8 cellular contexts compared by ENCODE assay signal in the genomic region with DNA sequence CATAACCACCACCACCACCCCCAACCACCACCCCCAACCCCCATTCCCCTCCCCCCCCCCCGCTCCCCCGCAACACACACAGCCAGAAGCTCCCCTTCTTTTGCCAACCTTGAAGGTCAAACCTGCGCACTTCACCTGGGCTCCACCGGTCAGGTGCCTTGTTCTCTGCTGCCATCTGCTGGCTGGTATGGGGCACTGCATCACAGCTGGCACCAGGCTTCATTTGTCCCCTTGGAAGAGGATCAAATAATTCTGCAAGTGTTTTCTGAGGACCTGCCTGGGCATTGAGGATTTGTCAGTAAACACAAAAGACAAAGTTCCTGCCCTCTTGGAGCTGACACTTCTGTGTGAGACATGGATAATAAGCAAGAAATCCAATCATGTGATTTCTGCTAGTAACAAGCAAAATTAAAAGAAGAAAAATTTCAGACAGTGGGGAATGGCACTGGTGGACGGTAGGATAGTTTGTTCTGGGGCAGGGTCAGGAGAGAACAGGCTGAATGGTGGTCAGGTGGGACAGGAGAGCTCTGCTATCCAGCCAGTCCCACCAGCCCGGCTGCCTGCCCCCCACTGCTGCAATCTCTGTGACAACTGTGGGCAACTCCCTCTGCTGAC. TPM values are rescaled to one million over a fixed set of nuclear protein-coding genes. Genes with fewer than 3 reads are reported as not detected.
DNase-seq lines count a peak whose midpoint lies in the region; ATAC-seq and TF ChIP-seq lines count a peak whose summit lies in the region.

No MANE protein-coding gene starts in this region.

- H3K9me3 Mint-ChIP-seq in HFFc6 = no peaks in the 10 kb centered on the region
- no peaks in the 10 kb centered on the region for H3K9me3 Mint-ChIP-seq in activated T-cell treated with anti-CD3 and anti-CD28 coated beads, Interleukin-2, amount 50 U/mL, for 4 hours

- no peaks in the 10 kb centered on the region for H3K79me2 ChIP-seq in OCI-LY1 (ENCODE audit: insufficient read depth, low read length)

- no peak overlapping the region for H3K27ac Mint-ChIP-seq in HFFc6

- 17 to 20% methylated on average over 5 to 6 of the region's 6 CpGs for WGBS in testis, 2 donors

- H4K20me1 ChIP-seq in OCI-LY1 (ENCODE audit: insufficient read depth, low read length) = no peaks in the 10 kb centered on the region

- H3K4me2 ChIP-seq in OCI-LY1 (ENCODE audit: low read length) = no peak overlapping the region

- H3K4me1 ChIP-seq in OCI-LY1 (ENCODE audit: insufficient read depth, low read length, severe bottlenecking) (no peaks in the 10 kb centered on the region), neutrophil (ENCODE audit: control insufficient read depth in 1 of 2, insufficient read depth in 1 of 2, low read depth in 1 of 2, low read length in 1 of 2) (peaks cover 12 to 14% of the 10 kb centered on the region in 2 experiments), testis (no peaks in the 10 kb centered on the region)

- H3K4me3 Mint-ChIP-seq in HFFc6 = no peak overlapping the region
- H3K4me3 Mint-ChIP-seq in activated T-cell treated with anti-CD3 and anti-CD28 coated beads, Interleukin-2, amount 50 U/mL, for 4 hours = no peak overlapping the region

- DNase-seq in C1 segment of cervical spinal cord (lab: John Stamatoyannopoulos, UW) = peak in 10 of 14 donors; percentile 3 to 53 (median 12)
- peak; percentile 2 for DNase-seq in HFFc6
- peak; percentile 63 for DNase-seq in activated T-cell treated with anti-CD3 and anti-CD28 coated beads, Interleukin-2, amount 50 U/mL, for 4 hours
- DNase-seq in fibroblast of pulmonary artery (ENCODE audit: low read depth) = peak; percentile 50
- peak; percentile 77 for DNase-seq in testis

- H3K9me2 ChIP-seq in OCI-LY1 (ENCODE audit: low read depth, low read length) = no peaks in the 10 kb centered on the region

- H2AFZ ChIP-seq in OCI-LY1 (ENCODE audit: low read length) = no peak overlapping the region

- H3K9me3 ChIP-seq in OCI-LY1 (ENCODE audit: low read length) (no peaks in the 10 kb centered on the region), neutrophil (no peaks in the 10 kb centered on the region), testis (no peaks in the 10 kb centered on the region)

- intact Hi-C loops in testis (cut with DNase I; ENCODE audit: low total_unique reads) = no loop called here

- H3F3A ChIP-seq in OCI-LY1 (ENCODE audit: insufficient read depth, low read length) = no peaks in the 10 kb centered on the region

- H3K4me3 ChIP-seq in OCI-LY1 (ENCODE audit: low read depth, low read length, poor library complexity, severe bottlenecking) (no peak overlapping the region), fibroblast of pulmonary artery (replicated peaks; ENCODE audit: low read depth, low read length) (no peak overlapping the region), neutrophil (ENCODE audit: low read depth in 1 of 2, low read length in 1 of 2) (no peak overlapping the region), testis (no peak overlapping the region)

- H3K27me3 ChIP-seq in OCI-LY1 (ENCODE audit: insufficient read depth, low read length) (no peaks in the 10 kb centered on the region; the same call in 1 of the 2 replicates), neutrophil (no peaks in the 10 kb centered on the region), testis (no peaks in the 10 kb centered on the region)

- H3K27ac ChIP-seq in OCI-LY1 (ENCODE audit: low read depth, low read length, poor library complexity, severe bottlenecking) = no peak overlapping the region
- no peak overlapping the region for H3K27ac ChIP-seq in neutrophil
- H3K27ac ChIP-seq in testis = no peak overlapping the region

- no peak overlapping the region for H3K9ac ChIP-seq in OCI-LY1 (ENCODE audit: low read length)

- no peaks in the 10 kb centered on the region for H3K36me3 Mint-ChIP-seq in HFFc6 (ENCODE audit: low read depth)
- H3K36me3 Mint-ChIP-seq in activated T-cell treated with anti-CD3 and anti-CD28 coated beads, Interleukin-2, amount 50 U/mL, for 4 hours (ENCODE audit: insufficient read depth) = no peaks in the 10 kb centered on the region

- H3K36me3 ChIP-seq in OCI-LY1 (ENCODE audit: insufficient read depth, low read length) = no peaks in the 10 kb centered on the region
- no peaks in the 10 kb centered on the region for H3K36me3 ChIP-seq in neutrophil
- H3K36me3 ChIP-seq in testis (ENCODE audit: low read depth, missing control alignments) = no peaks in the 10 kb centered on the region

- TF ChIP-seq CTCF in HFFc6 (IDR thresholded peaks at IDR 0.05) = peak; percentile 88
- peak; percentile 90 for TF ChIP-seq CTCF in OCI-LY1 (IDR thresholded peaks at IDR 0.05; ENCODE audit: low read length)
- TF ChIP-seq CTCF in fibroblast of pulmonary artery (IDR thresholded peaks at IDR 0.05; ENCODE audit: low read length, missing control alignments) = peak; percentile 97
- peak; percentile 96 for TF ChIP-seq CTCF in neutrophil (IDR thresholded peaks at IDR 0.05)
- peak; percentile 81 to 94 (median 93) for TF ChIP-seq CTCF in testis (IDR thresholded peaks at IDR 0.05)

- H3K4me1 Mint-ChIP-seq in HFFc6 (ENCODE audit: low read depth) = no peaks in the 10 kb centered on the region
- H3K4me1 Mint-ChIP-seq in activated T-cell treated with anti-CD3 and anti-CD28 coated beads, Interleukin-2, amount 50 U/mL, for 4 hours (ENCODE audit: low read depth) = no peaks in the 10 kb centered on the region

- H3K27me3 Mint-ChIP-seq in HFFc6 (ENCODE audit: insufficient read depth) = peaks cover 15% of the 10 kb centered on the region
- H3K27me3 Mint-ChIP-seq in activated T-cell treated with anti-CD3 and anti-CD28 coated beads, Interleukin-2, amount 50 U/mL, for 4 hours (ENCODE audit: low read depth) = peaks cover 37% of the 10 kb centered on the region

- TF ChIP-seq POLR2A in testis (IDR thresholded peaks at IDR 0.05) = no peak

- peak; percentile 77 to 84 for ATAC-seq in activated T-cell treated with anti-CD3 and anti-CD28 coated beads, Interleukin-2, amount 50 U/mL, for 4 hours
- no peak for ATAC-seq in HG03139 (IDR thresholded peaks at IDR 0.05; ENCODE audit: unreplicated experiment)

RNA-seq across cellular contexts. Expression of a gene that starts 55.6 kb away (rescaled TPM):
- total RNA-seq in HFFc6 (2021; fragmentation: NEBNext Ultra II Directional; extraction: Animal tissue kit (Norgen Biotek cat#: 25700)) = not detected
- not detected for total RNA-seq in activated T-cell treated with anti-CD3 and anti-CD28 coated beads, Interleukin-2, amount 50 U/mL, for 4 hours
- 1 to 10 TPM; 7.6 TPM for total RNA-seq in testis
- 2.8 TPM for polyA plus RNA-seq in testis (ENCODE audit: insufficient read depth, low read depth, low replicate concordance)

Comparison
In these comparisons a context has a peak if more than half of its experiments do, and no peak if none do; other contexts are left out.
1. DNase-seq: peak in every context shown above with its lines; median percentile 77 in testis; 63 in activated T-cell treated with anti-CD3 and anti-CD28 coated beads, Interleukin-2, amount 50 U/mL, for 4 hours; 50 in fibroblast of pulmonary artery; 12 in C1 segment of cervical spinal cord; 2 in HFFc6.
2. RNA of a gene that starts 55.6 kb away (total RNA-seq): 7.6 TPM in testis; not detected in HFFc6 and not detected in activated T-cell treated with anti-CD3 and anti-CD28 coated beads, Interleukin-2, amount 50 U/mL, for 4 hours; every median in the first group is over 4 times any median in the second.
3. Peak in every context shown above with its lines, with median percentiles within 50 percentile points of each other: CTCF ChIP-seq.